ENCODE assay signal across 2 cellular contexts in the genomic region with DNA sequence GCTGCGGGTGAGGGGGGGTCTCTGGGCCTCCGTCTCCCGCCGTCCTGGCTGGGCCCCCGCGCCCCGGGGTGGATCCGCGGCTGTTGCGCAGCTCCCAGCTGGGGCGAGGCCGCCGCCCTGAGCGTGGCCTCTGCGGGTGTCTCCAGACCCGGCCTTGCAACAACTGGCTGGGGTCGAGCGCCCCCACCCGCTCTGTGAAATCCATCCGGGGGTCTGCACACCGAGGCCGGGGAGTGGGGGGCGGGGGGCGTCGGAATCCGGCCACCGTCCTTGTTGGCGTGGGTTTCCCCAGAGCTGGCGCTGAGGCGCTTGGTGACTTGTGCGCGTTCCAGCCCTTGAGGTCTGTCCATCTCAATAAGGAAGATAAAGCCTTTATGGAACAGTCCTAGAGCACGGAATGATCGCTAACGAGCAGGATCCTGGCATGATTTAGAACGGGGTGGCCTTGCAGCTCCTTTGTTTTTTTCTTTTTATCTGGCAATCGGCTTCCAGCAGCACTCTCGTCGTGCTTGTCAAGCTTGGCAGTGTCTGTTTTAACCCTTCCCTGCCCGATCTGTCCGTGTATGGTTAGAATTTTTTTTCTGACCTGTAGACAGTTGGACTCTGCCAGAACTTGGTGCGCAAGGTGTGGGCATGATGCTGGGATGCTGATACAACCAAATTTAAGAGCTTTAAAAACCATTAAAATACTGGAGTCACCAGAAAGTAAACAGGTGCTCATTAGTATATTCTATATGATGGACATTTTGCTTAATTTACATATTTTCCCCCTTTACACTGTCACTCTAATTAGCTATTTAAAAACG.
TF ChIP-seq lines count a peak whose summit lies in the region.

No MANE protein-coding gene starts in this region.

TF ChIP-seq in A549, 52 proteins besides CTCF, POLR2A, EP300 and RAD21:
- TF ChIP-seq, protein P1, sequence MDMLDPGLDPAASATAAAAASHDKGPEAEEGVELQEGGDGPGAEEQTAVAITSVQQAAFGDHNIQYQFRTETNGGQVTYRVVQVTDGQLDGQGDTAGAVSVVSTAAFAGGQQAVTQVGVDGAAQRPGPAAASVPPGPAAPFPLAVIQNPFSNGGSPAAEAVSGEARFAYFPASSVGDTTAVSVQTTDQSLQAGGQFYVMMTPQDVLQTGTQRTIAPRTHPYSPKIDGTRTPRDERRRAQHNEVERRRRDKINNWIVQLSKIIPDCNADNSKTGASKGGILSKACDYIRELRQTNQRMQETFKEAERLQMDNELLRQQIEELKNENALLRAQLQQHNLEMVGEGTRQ (IDR thresholded peaks at IDR 0.05): no peak
- TF ChIP-seq RNF2 (IDR thresholded peaks at IDR 0.05; ENCODE audit: borderline replicate concordance, low read depth): no peak
- TF ChIP-seq EHF (CRISPR knock-in tag; IDR thresholded peaks at IDR 0.05): no peak
- no peak for TF ChIP-seq MYC (IDR thresholded peaks at IDR 0.05; ENCODE audit: borderline replicate concordance, low read length)
- TF ChIP-seq KDM5A (IDR thresholded peaks at IDR 0.05): peak; percentile 57; the same call in 1 of the 2 replicates
- TF ChIP-seq CEBPB (IDR thresholded peaks at IDR 0.05): no peak
- TF ChIP-seq PHF8 (IDR thresholded peaks at IDR 0.05; ENCODE audit: borderline replicate concordance, low read depth): peak; percentile 76; the same call in 1 of the 2 replicates
- peak; percentile 26 for TF ChIP-seq MAFK (IDR thresholded peaks at IDR 0.05; ENCODE audit: partially characterized antibody)
- 0 out of 3 replicates have a peak, but pooled peaks have one; percentile 4 for TF ChIP-seq SMC3 (IDR thresholded peaks at IDR 0.05)
- no peak for TF ChIP-seq SREBF2 (IDR thresholded peaks at IDR 0.05)
- TF ChIP-seq HDAC2 (IDR thresholded peaks at IDR 0.05): no peak
- TF ChIP-seq RFX5 (IDR thresholded peaks at IDR 0.05): no peak
- TF ChIP-seq GATA3 (IDR thresholded peaks at IDR 0.05; ENCODE audit: borderline replicate concordance): no peak; the same call in 1 of the 2 replicates
- TF ChIP-seq TFCP2L1 (CRISPR knock-in tag; IDR thresholded peaks at IDR 0.05): 0 out of 2 replicates have a peak, but pooled peaks have one; percentile 42
- no peak for TF ChIP-seq EHMT2 (IDR thresholded peaks at IDR 0.05; ENCODE audit: low read depth)
- no peak for TF ChIP-seq KDM1A (IDR thresholded peaks at IDR 0.05; ENCODE audit: low read depth)
- TF ChIP-seq CBX8 (IDR thresholded peaks at IDR 0.05): no peak
- TF ChIP-seq, protein P2, sequence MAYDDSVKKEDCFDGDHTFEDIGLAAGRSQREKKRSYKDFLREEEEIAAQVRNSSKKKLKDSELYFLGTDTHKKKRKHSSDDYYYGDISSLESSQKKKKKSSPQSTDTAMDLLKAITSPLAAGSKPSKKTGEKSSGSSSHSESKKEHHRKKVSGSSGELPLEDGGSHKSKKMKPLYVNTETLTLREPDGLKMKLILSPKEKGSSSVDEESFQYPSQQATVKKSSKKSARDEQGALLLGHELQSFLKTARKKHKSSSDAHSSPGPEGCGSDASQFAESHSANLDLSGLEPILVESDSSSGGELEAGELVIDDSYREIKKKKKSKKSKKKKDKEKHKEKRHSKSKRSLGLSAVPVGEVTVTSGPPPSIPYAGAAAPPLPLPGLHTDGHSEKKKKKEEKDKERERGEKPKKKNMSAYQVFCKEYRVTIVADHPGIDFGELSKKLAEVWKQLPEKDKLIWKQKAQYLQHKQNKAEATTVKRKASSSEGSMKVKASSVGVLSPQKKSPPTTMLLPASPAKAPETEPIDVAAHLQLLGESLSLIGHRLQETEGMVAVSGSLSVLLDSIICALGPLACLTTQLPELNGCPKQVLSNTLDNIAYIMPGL (CRISPR knock-in tag; IDR thresholded peaks at IDR 0.05; ENCODE audit: borderline replicate concordance): 0 out of 2 replicates have a peak, but pooled peaks have one; percentile 40

TF ChIP-seq in endothelial cell of umbilical vein, 7 proteins besides CTCF, POLR2A, EP300 and RAD21:
- TF ChIP-seq MYC (IDR thresholded peaks at IDR 0.05; ENCODE audit: low read depth, low read length): no peak
- TF ChIP-seq, protein P3, sequence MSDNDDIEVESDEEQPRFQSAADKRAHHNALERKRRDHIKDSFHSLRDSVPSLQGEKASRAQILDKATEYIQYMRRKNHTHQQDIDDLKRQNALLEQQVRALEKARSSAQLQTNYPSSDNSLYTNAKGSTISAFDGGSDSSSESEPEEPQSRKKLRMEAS (IDR thresholded peaks at IDR 0.05; ENCODE audit: insufficient read depth, insufficient read length): no peak
- no peak for TF ChIP-seq FOS (IDR thresholded peaks at IDR 0.05; ENCODE audit: borderline replicate concordance, insufficient read depth, low read length)
- TF ChIP-seq JUN (IDR thresholded peaks at IDR 0.05; ENCODE audit: borderline replicate concordance, insufficient read depth, insufficient read length, low read depth): no peak
- no peak for TF ChIP-seq POLR2AphosphoS5 (IDR thresholded peaks at IDR 0.05; ENCODE audit: insufficient read depth, low read depth, low read length)
- no peak for TF ChIP-seq EZH2 (IDR thresholded peaks at IDR 0.05; ENCODE audit: borderline replicate concordance, low read depth, low read length, severe bottlenecking)
- TF ChIP-seq GATA2 (IDR thresholded peaks at IDR 0.05; ENCODE audit: insufficient read depth, insufficient read length, low read depth, low read length): no peak
